14 cellular contexts compared by ENCODE assay signal in genomic region chr5:65809817-65810531, GRCh38.
DNase-seq lines count a peak whose midpoint lies in the region; ATAC-seq, FAIRE-seq and TF ChIP-seq lines count a peak whose summit lies in the region.
"Had no signal": no experiment of that assay in that cellular context is flagged by ENCODE, and none has a peak within 500 bp of the region (broad histone marks: within the 10 kb centered on the region; RNA-seq: fewer than 3 reads in every experiment).

No MANE protein-coding gene starts in this region.

- intact Hi-C loops in pancreas (cut with DNase I) = no loop called here

- H3K4me3 ChIP-seq in fibroblast of villous mesenchyme (ENCODE audit: low read depth, low read length) (no peak overlapping the region), pancreas (no peak overlapping the region)

- no peaks in the 10 kb centered on the region for H3K4me1 Mint-ChIP-seq in stimulated activated memory B cell treated with anti-CD40 and anti-IgM and Interleukin-4, amounts not matched to agents 10 μg/mL and 1 μg/mL and 100 μg/mL, for 72 hours
- H3K4me1 Mint-ChIP-seq: natural killer cell had no signal

- FAIRE-seq in pancreas (lab: Jason Lieb, UNC) = no peak

- no peak for TF ChIP-seq CTCF in C4-2B (conservative IDR thresholded peaks at IDR 0.05)
- no peak for TF ChIP-seq CTCF in fibroblast of villous mesenchyme (IDR thresholded peaks at IDR 0.05; ENCODE audit: insufficient read depth, low read depth, low read length)
- TF ChIP-seq CTCF in pancreas (IDR thresholded peaks at IDR 0.05) = no peak

- H3K9me3 Mint-ChIP-seq in stimulated activated memory B cell treated with anti-CD40 and anti-IgM and Interleukin-4, amounts not matched to agents 10 μg/mL and 1 μg/mL and 100 μg/mL, for 72 hours = no peaks in the 10 kb centered on the region
- H3K9me3 Mint-ChIP-seq: natural killer cell; T-helper 2 cell treated with Interferon-gamma antibody and Interleukin-4, amounts not matched to agents 5 μg/mL and 100 μg/mL, for 36 hours had no signal

- no peak overlapping the region for H3K4me3 Mint-ChIP-seq in stimulated activated memory B cell treated with anti-CD40 and anti-IgM and Interleukin-4, amounts not matched to agents 10 μg/mL and 1 μg/mL and 100 μg/mL, for 72 hours
- H3K4me3 Mint-ChIP-seq: natural killer cell; T-helper 2 cell treated with Interferon-gamma antibody and Interleukin-4, amounts not matched to agents 5 μg/mL and 100 μg/mL, for 36 hours had no signal

- H3K36me3 ChIP-seq in pancreas = no peaks in the 10 kb centered on the region

- 85 to 89% methylated on average over 8 of the region's 8 CpGs for WGBS in pancreas, 2 donors

- peak; percentile 97 for ATAC-seq in SK-N-SH treated with all-trans-retinoic acid at 6 μM for 48 hours
- peak in 3 of 4 donors; percentile 36 to 87 (median 84) for ATAC-seq in pancreas
- ATAC-seq in stimulated activated memory B cell treated with anti-CD40 and anti-IgM and Interleukin-4, amounts not matched to agents 10 μg/mL and 1 μg/mL and 100 μg/mL, for 72 hours = no peak
- ATAC-seq in GM21786 (IDR thresholded peaks at IDR 0.05; ENCODE audit: unreplicated experiment) = no peak
- ATAC-seq: natural killer cell had no signal

- no peaks in the 10 kb centered on the region for H3K4me1 ChIP-seq in pancreas

- DNase-seq in fibroblast of villous mesenchyme (ENCODE audit: low read depth) (peak; percentile 57), pancreas (no peak), GF-D8 (lab: John Stamatoyannopoulos, UW) (no peak), HuH-7.5 (ENCODE audit: low spot score) (no peak)
- DNase-seq: activated effector memory CD4-positive, alpha-beta T cell treated with anti-CD3 and anti-CD28 coated beads, Interleukin-2, amount 50 U/mL, for 16 hours; COR-L47; foreskin melanocyte; natural killer cell; NCI-H524 had no signal

- H3K36me3 Mint-ChIP-seq in stimulated activated memory B cell treated with anti-CD40 and anti-IgM and Interleukin-4, amounts not matched to agents 10 μg/mL and 1 μg/mL and 100 μg/mL, for 72 hours = peaks cover 53% of the 10 kb centered on the region
- H3K36me3 Mint-ChIP-seq: natural killer cell had no signal

- H3K27me3 Mint-ChIP-seq in stimulated activated memory B cell treated with anti-CD40 and anti-IgM and Interleukin-4, amounts not matched to agents 10 μg/mL and 1 μg/mL and 100 μg/mL, for 72 hours = no peaks in the 10 kb centered on the region

- H3K27ac ChIP-seq in C4-2B (peak overlapping the region; percentile 66; the same call in 1 of the 2 replicates), pancreas (no peak overlapping the region)

- H3K27me3 ChIP-seq in pancreas = no peaks in the 10 kb centered on the region

- H3K9me3 ChIP-seq in pancreas = no peaks in the 10 kb centered on the region

- H3K27ac Mint-ChIP-seq in stimulated activated memory B cell treated with anti-CD40 and anti-IgM and Interleukin-4, amounts not matched to agents 10 μg/mL and 1 μg/mL and 100 μg/mL, for 72 hours = no peak overlapping the region
- H3K27ac Mint-ChIP-seq: natural killer cell; T-helper 2 cell treated with Interferon-gamma antibody and Interleukin-4, amounts not matched to agents 5 μg/mL and 100 μg/mL, for 36 hours had no signal

TF ChIP-seq in SK-N-SH treated with all-trans-retinoic acid at 6 μM for 48 hours, 23 proteins besides CTCF, POLR2A, EP300 and RAD21:
- no peak for TF ChIP-seq CSRNP3 (CRISPR knock-in tag; IDR thresholded peaks at IDR 0.05)
- TF ChIP-seq CSDC2 (CRISPR knock-in tag; IDR thresholded peaks at IDR 0.05) = no peak
- no peak for TF ChIP-seq GLIS3 (CRISPR knock-in tag; IDR thresholded peaks at IDR 0.05)
- TF ChIP-seq ZFP3 (CRISPR knock-in tag; IDR thresholded peaks at IDR 0.05) = no peak
- TF ChIP-seq TSHZ2 (CRISPR knock-in tag; IDR thresholded peaks at IDR 0.05) = peak; percentile 43; the same call in 1 of the 2 replicates
- no peak for TF ChIP-seq ZC3H10 (CRISPR knock-in tag; IDR thresholded peaks at IDR 0.05)
- TF ChIP-seq ISL1 (CRISPR knock-in tag; IDR thresholded peaks at IDR 0.05) = peak; percentile 55
- TF ChIP-seq SNAI2 (CRISPR knock-in tag; IDR thresholded peaks at IDR 0.05) = no peak
- no peak for TF ChIP-seq ZNF70 (CRISPR knock-in tag; IDR thresholded peaks at IDR 0.05)
- TF ChIP-seq ZNF565 (CRISPR knock-in tag; conservative IDR thresholded peaks at IDR 0.05; ENCODE audit: low read depth) = no peak

Comparison
In these comparisons a context has a peak if more than half of its experiments do, and no peak if none do; other contexts are left out.
1. ATAC-seq: peak in SK-N-SH treated with all-trans-retinoic acid at 6 μM for 48 hours (single experiment) and pancreas (3 of 4); none in stimulated activated memory B cell treated with anti-CD40 and anti-IgM and Interleukin-4, amounts not matched to agents 10 μg/mL and 1 μg/mL and 100 μg/mL, for 72 hours (single experiment) and GM21786 (single experiment).